Comparison of ENCODE assay signal across 10 cellular contexts in the genomic region with DNA sequence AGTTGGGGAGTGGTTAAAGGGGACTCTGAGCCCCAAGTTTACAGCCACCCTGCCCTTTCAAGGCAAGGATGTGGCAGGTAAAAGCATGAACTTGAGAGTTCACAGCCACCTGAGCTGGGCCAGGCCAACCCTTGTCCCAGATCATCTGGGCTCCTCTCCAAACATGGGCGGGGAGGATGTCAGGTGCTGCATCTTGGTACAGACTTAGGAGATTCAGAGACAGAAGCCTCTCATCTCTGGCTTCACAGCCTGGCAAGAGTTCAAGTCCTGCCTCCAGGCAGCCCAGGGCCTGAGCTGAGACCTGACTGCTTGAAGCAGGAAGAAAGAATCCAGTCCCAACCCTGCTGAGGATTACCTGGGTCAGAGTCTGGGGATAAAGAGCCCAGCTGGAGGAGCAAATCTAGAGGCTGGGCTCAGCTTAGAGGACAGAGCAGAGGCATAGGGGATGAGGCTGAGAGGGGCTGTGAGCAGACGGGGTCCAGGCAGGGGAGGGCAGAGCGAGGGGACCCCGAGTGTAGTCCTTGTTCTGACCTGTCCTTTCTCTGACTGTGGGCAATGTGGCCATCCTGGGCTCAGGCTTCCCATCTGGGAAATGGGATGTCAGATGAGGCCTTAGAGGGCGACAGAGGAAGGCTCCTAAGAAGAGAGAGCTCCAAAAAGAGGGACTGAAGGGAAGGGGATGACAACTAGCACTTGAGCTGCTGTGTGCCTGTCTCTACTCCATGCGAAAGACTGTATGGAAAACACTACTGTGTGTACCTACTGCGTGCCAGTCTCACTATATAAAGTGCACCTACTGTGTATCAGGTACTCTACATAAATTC. TPM values are rescaled to one million over a fixed set of nuclear protein-coding genes. Genes with fewer than 3 reads are reported as not detected.
A peak's percentile ranks its signal among the peaks of the same experiment; 100 is the strongest.
DNase-seq lines count a peak whose midpoint lies in the region; ATAC-seq and TF ChIP-seq lines count a peak whose summit lies in the region.
"Had no signal": no experiment of that assay in that cellular context is flagged by ENCODE, and none has a peak within 500 bp of the region (broad histone marks: within the 10 kb centered on the region; RNA-seq: fewer than 3 reads in every experiment).

No MANE protein-coding gene starts in this region.

- POLR2A ChIA-PET in PC-9 (lab: Charles Lee; ENCODE audit: unreplicated experiment): no interaction called here

- H3K27me3 ChIP-seq in PC-9 (ENCODE audit: insufficient read depth, low read depth) (peaks cover 20% of the 10 kb centered on the region), dorsolateral prefrontal cortex (peaks cover 0 to 2% (median 0%) of the 10 kb centered on the region in 45 donors), muscle layer of colon (ENCODE audit: control insufficient read depth in 1 of 2, insufficient read depth in 2 of 2, low read length in 2 of 2) (no peaks in the 10 kb centered on the region), transverse colon (no peaks in the 10 kb centered on the region), brain microvascular endothelial cell (replicated peaks) (no peaks in the 10 kb centered on the region)

- H3K4me1 ChIP-seq in PC-9 (replicated peaks; ENCODE audit: insufficient read depth): peaks cover 11% of the 10 kb centered on the region; the same call in 1 of the 2 replicates
- H3K4me1 ChIP-seq in muscle layer of colon (ENCODE audit: insufficient read depth, low read length): peaks cover 24% of the 10 kb centered on the region
- peaks cover 7 to 12% (median 11%) of the 10 kb centered on the region in 4 donors for H3K4me1 ChIP-seq in transverse colon

- intact Hi-C loops in PC-9 (cut with micrococcal nuclease; ENCODE audit: unreplicated experiment): no loop called here
- intact Hi-C loops in dorsolateral prefrontal cortex (cut with DNase I): no loop called here
- intact Hi-C loops in transverse colon (cut with DNase I; ENCODE audit: low total_unique reads): no loop called here

- no peak overlapping the region for H3K4me2 ChIP-seq in PC-9

- no peaks in the 10 kb centered on the region for H3K9me3 ChIP-seq in PC-9 (ENCODE audit: insufficient read depth, low read depth)
- H3K9me3 ChIP-seq in muscle layer of colon (ENCODE audit: low read length): no peaks in the 10 kb centered on the region
- no peaks in the 10 kb centered on the region for H3K9me3 ChIP-seq in transverse colon

- no peak for TF ChIP-seq POLR2A in transverse colon (IDR thresholded peaks at IDR 0.05)

- 70 to 71% methylated on average over 2 to 7 of the region's 7 CpGs for WGBS in transverse colon (ENCODE audit: low coverage in 1 of 2), 2 donors

- H4K20me1 ChIP-seq in PC-9 (ENCODE audit: insufficient read depth): no peaks in the 10 kb centered on the region

- no peak overlapping the region for H3K4me3 ChIP-seq in PC-9
- peak overlapping the region in 5 of 59 donors; percentile 31 to 43 (median 32) for H3K4me3 ChIP-seq in dorsolateral prefrontal cortex
- H3K4me3 ChIP-seq in muscle layer of colon (ENCODE audit: low read depth in 1 of 2, low read length in 2 of 2): no peak overlapping the region
- no peak overlapping the region for H3K4me3 ChIP-seq in transverse colon
- H3K4me3 ChIP-seq in brain microvascular endothelial cell (ENCODE audit: low read depth, low read length): no peak overlapping the region

- no TSS peak for BruUV-seq in PC-9 (replicated peaks; lab: Mats Ljungman, UMichigan)

- no peak for ATAC-seq in GM21717 (IDR thresholded peaks at IDR 0.05; ENCODE audit: unreplicated experiment)

- no peaks in the 10 kb centered on the region for H3K79me2 ChIP-seq in PC-9 (ENCODE audit: low read depth)

- no peak overlapping the region for H2AFZ ChIP-seq in PC-9

- in situ Hi-C loops in transverse colon (cut with MboI; ENCODE audit: low pct_ligation_motif_present in 1 of 4, low pct_unique_long_range_greater_than_20kb in 1 of 4, low sequenced_read_pairs in 3 of 4) (no loop called here), brain microvascular endothelial cell (cut with HindIII; ENCODE audit: low pct_ligation_motif_present, low sequenced_read_pairs) (no loop called here)

- TF ChIP-seq CTCF in PC-9 (conservative IDR thresholded peaks at IDR 0.05): no peak
- TF ChIP-seq CTCF in dorsolateral prefrontal cortex (IDR thresholded peaks at IDR 0.05 in 54 of 56, conservative IDR thresholded peaks at IDR 0.05 in 2 of 56; ENCODE audit: low read depth in 1 of 56, partially characterized antibody in 56 of 56): no peak
- TF ChIP-seq CTCF in transverse colon (IDR thresholded peaks at IDR 0.05): no peak
- TF ChIP-seq CTCF in brain microvascular endothelial cell (IDR thresholded peaks at IDR 0.05; ENCODE audit: low read depth, low read length, missing control alignments): no peak

- no peaks in the 10 kb centered on the region for H3K36me3 ChIP-seq in PC-9 (ENCODE audit: low read depth)
- no peaks in the 10 kb centered on the region for H3K36me3 ChIP-seq in muscle layer of colon (ENCODE audit: insufficient read depth, low read length)
- no peaks in the 10 kb centered on the region for H3K36me3 ChIP-seq in transverse colon
- no peaks in the 10 kb centered on the region for H3K36me3 ChIP-seq in brain microvascular endothelial cell (replicated peaks)

- CTCF ChIA-PET in PC-9 (lab: Charles Lee): no interaction called here

- no peak for TF ChIP-seq EP300 in transverse colon (IDR thresholded peaks at IDR 0.05; ENCODE audit: low read depth)

- no peak overlapping the region for H3K9ac ChIP-seq in muscle layer of colon (ENCODE audit: low read length)

- H3K27ac ChIP-seq in PC-9 (no peak overlapping the region), dorsolateral prefrontal cortex (peak overlapping the region; percentile 43 to 94 (median 84)), muscle layer of colon (ENCODE audit: low read depth, low read length) (peak overlapping the region; percentile 55), transverse colon (peak overlapping the region; percentile 39 to 87 (median 70)), brain microvascular endothelial cell (no peak overlapping the region)

- peaks cover 15% of the 10 kb centered on the region for H3F3A ChIP-seq in PC-9 (ENCODE audit: insufficient read depth, low read depth)

- peak; percentile 19 to 51 for DNase-seq in PC-9
- peak in 6 of 10 donors; percentile 16 to 51 (median 40) for DNase-seq in dorsolateral prefrontal cortex
- DNase-seq in transverse colon: peak; percentile 45
- no peak for DNase-seq in NCI-H226
- DNase-seq in brain microvascular endothelial cell: no peak
- DNase-seq: kidney glomerular epithelial cell had no signal

- no peaks in the 10 kb centered on the region for H3K9me2 ChIP-seq in PC-9 (ENCODE audit: insufficient read depth)

RNA-seq across cellular contexts. Expression of a gene that starts 6.7 kb away (rescaled TPM):
- total RNA-seq in PC-9 (2021): not detected in 2 replicates
- under 1 TPM in 48 of 120 experiments, not detected in 72; 0.06 to 0.79 (median 0.16) TPM for total RNA-seq in dorsolateral prefrontal cortex
- total RNA-seq in transverse colon: not detected
- total RNA-seq: chondrocyte, renal cortical epithelial cell had no signal

RNA-seq across cellular contexts. Expression of a gene that starts 34.7 kb away (rescaled TPM):
- total RNA-seq in PC-9 (2021): 0.20 TPM in 1 of 2 replicates, not detected in the other
- under 1 TPM in 65 of 120 experiments, not detected in 55; 0.09 to 0.42 (median 0.18) TPM for total RNA-seq in dorsolateral prefrontal cortex
- not detected for total RNA-seq in transverse colon
- total RNA-seq: chondrocyte had no signal

RNA-seq across cellular contexts. Expression of a gene that starts 43.0 kb away (rescaled TPM):
- total RNA-seq in PC-9 (2021) (not detected in 2 replicates), dorsolateral prefrontal cortex (not detected), transverse colon (not detected)
- total RNA-seq: chondrocyte, renal cortical epithelial cell had no signal

RNA-seq across cellular contexts. Expression of a gene that starts 53.0 kb away (rescaled TPM):
- total RNA-seq in PC-9 (2021) (not detected in 2 replicates), dorsolateral prefrontal cortex (under 1 TPM in 2 of 120 experiments, not detected in 118; 0.52 to 0.56 TPM), transverse colon (under 1 TPM in 1 of 4 donors, not detected in 3; 0.64 TPM)
- total RNA-seq: chondrocyte, renal cortical epithelial cell had no signal

Comparison
In these comparisons a context has a peak if more than half of its experiments do, and no peak if none do; other contexts are left out.
1. DNase-seq: peak in PC-9 (2 of 2), dorsolateral prefrontal cortex (6 of 10) and transverse colon (single experiment); none in NCI-H226 (single experiment) and brain microvascular endothelial cell (single experiment).
2. H3K27ac ChIP-seq: peak in dorsolateral prefrontal cortex (59 of 59), muscle layer of colon (single experiment) and transverse colon (4 of 4); none in PC-9 (single experiment) and brain microvascular endothelial cell (single experiment).